In genomic region chr18:68455229-68455603, GRCh38 we compare ENCODE assay signal across 30 cellular contexts.
"Had no signal": no experiment of that assay in that cellular context is flagged by ENCODE, and none has a peak within 500 bp of the region (broad histone marks: within the 10 kb centered on the region; RNA-seq: fewer than 3 reads in every experiment).

No MANE protein-coding gene starts in this region.

- H3K27me3 ChIP-seq: left lung, neural progenitor cell, neutrophil, right lobe of liver, stomach, testis, thyroid gland, transverse colon, upper lobe of left lung, vagina had no signal

- DNase-seq: hippocampal formation; immature natural killer cell; kidney; left colon; left lung; midbrain; mucosa of descending colon; naive thymus-derived CD8-positive, alpha-beta T cell; occipital lobe; psoas muscle; right lobe of liver; stimulated activated CD4-positive, alpha-beta T cell treated with anti-CD3 and anti-CD28 coated beads, Interleukin-12 subunit alpha, Interleukin-12 subunit beta, amount 100 ng/mL, for 4 hours; stimulated activated CD4-positive, alpha-beta T cell treated with anti-CD3 and anti-CD28 coated beads, Interleukin-15, amount 100 ng/mL, for 24 hours; stimulated activated CD4-positive, alpha-beta T cell treated with anti-CD3 and anti-CD28 coated beads, Interleukin-2, amount 100 ng/mL, for 24 hours; stimulated activated CD4-positive, alpha-beta T cell treated with anti-CD3 and anti-CD28 coated beads, Interleukin-4, amount 100 ng/mL, for 1 hour; stimulated activated naive B cell treated with anti-CD40 and anti-IgM and Interleukin-4, amounts not matched to agents 10 μg/mL and 1 μg/mL and 100 μg/mL, for 72 hours; stimulated activated naive CD8-positive, alpha-beta T cell treated with anti-CD3 and anti-CD28 coated beads, Interleukin-15, Interleukin-2, amounts not matched to agents 100 U/mL and 50 U/mL, for 24 hours; stomach; testis; thyroid gland; transverse colon; upper lobe of left lung had no signal

- H3K9me3 ChIP-seq: mucosa of descending colon, neutrophil, psoas muscle, right lobe of liver, testis, thyroid gland, transverse colon, upper lobe of left lung, vagina had no signal

- H3K4me3 Mint-ChIP-seq: immature natural killer cell; memory B cell; naive thymus-derived CD8-positive, alpha-beta T cell; nephron; neural progenitor cell; stimulated activated naive B cell treated with anti-CD40 and anti-IgM and Interleukin-4, amounts not matched to agents 10 μg/mL and 1 μg/mL and 100 μg/mL, for 72 hours had no signal

- H3K9me3 Mint-ChIP-seq: neural progenitor cell had no signal

- H3K4me1 Mint-ChIP-seq: immature natural killer cell; memory B cell; naive thymus-derived CD8-positive, alpha-beta T cell; nephron; neural progenitor cell; stimulated activated naive B cell treated with anti-CD40 and anti-IgM and Interleukin-4, amounts not matched to agents 10 μg/mL and 1 μg/mL and 100 μg/mL, for 72 hours had no signal

- H3K27me3 Mint-ChIP-seq: memory B cell; stimulated activated naive B cell treated with anti-CD40 and anti-IgM and Interleukin-4, amounts not matched to agents 10 μg/mL and 1 μg/mL and 100 μg/mL, for 72 hours had no signal

- ATAC-seq: left colon; mucosa of descending colon; naive thymus-derived CD8-positive, alpha-beta T cell; psoas muscle; right lobe of liver; stimulated activated naive B cell treated with anti-CD40 and anti-IgM and Interleukin-4, amounts not matched to agents 10 μg/mL and 1 μg/mL and 100 μg/mL, for 72 hours; stimulated activated naive CD8-positive, alpha-beta T cell treated with anti-CD3 and anti-CD28 coated beads, Interleukin-15, Interleukin-2, amounts not matched to agents 100 U/mL and 50 U/mL, for 24 hours had no signal

- H3K79me2 ChIP-seq: parathyroid adenoma had no signal

- H2AFZ ChIP-seq: neural progenitor cell, parathyroid adenoma had no signal

- H3K4me2 ChIP-seq: neural progenitor cell had no signal

- H3K36me3 ChIP-seq: left lung, neural progenitor cell, neutrophil, right lobe of liver, stomach, thyroid gland, transverse colon, upper lobe of left lung, vagina had no signal

- H3K9ac ChIP-seq: neural progenitor cell, parathyroid adenoma had no signal

- H3K4me3 ChIP-seq: left lung, lung, mucosa of descending colon, neural progenitor cell, psoas muscle, right lobe of liver, stomach, testis, thyroid gland, transverse colon, upper lobe of left lung, vagina had no signal

- FAIRE-seq: islet of Langerhans, kidney had no signal

- H3K27ac Mint-ChIP-seq: immature natural killer cell; memory B cell; naive thymus-derived CD8-positive, alpha-beta T cell; nephron; neural progenitor cell; stimulated activated naive B cell treated with anti-CD40 and anti-IgM and Interleukin-4, amounts not matched to agents 10 μg/mL and 1 μg/mL and 100 μg/mL, for 72 hours had no signal

- H3K27ac ChIP-seq: left lung, neural progenitor cell, neutrophil, parathyroid adenoma, psoas muscle, right lobe of liver, stomach, testis, thyroid gland, transverse colon, upper lobe of left lung, vagina had no signal

- H3K36me3 Mint-ChIP-seq: immature natural killer cell; memory B cell; neural progenitor cell; stimulated activated naive B cell treated with anti-CD40 and anti-IgM and Interleukin-4, amounts not matched to agents 10 μg/mL and 1 μg/mL and 100 μg/mL, for 72 hours had no signal

- H3K4me1 ChIP-seq: left lung, neural progenitor cell, parathyroid adenoma, psoas muscle, right lobe of liver, stomach, testis, thyroid gland, transverse colon, upper lobe of left lung, vagina had no signal
